ENCODE assay signal across 8 cellular contexts in genomic region chr11:3423138-3423715, GRCh38. TPM values are rescaled to one million over a fixed set of nuclear protein-coding genes. Genes with fewer than 3 reads are reported as not detected.
DNase-seq lines count a peak whose midpoint lies in the region; ATAC-seq and TF ChIP-seq lines count a peak whose summit lies in the region.
"Not testable (repeated sequence)": the region's sequence is repeated elsewhere in the genome, so short reads cannot be mapped to it uniquely, and the experiment has no call there.

No MANE protein-coding gene starts in this region.

- not testable (repeated sequence) for H3K36me3 Mint-ChIP-seq in MCF 10A (ENCODE audit: insufficient read depth, unreplicated experiment); stimulated activated effector memory CD8-positive, alpha-beta T cell treated with anti-CD3 and anti-CD28 coated beads, Interleukin-12 subunit alpha, Interleukin-12 subunit beta, amount 100 ng/mL, for 72 hours

- intact Hi-C loops in MCF 10A (cut with micrococcal nuclease); heart left ventricle (cut with DNase I): not testable (repeated sequence)

- peak overlapping the region; percentile 68 to 89 for H3K9ac ChIP-seq in mucosa of rectum (ENCODE audit: low read depth in 1 of 2, low read length in 2 of 2)

- TF ChIP-seq CTCF in AG10803 (conservative IDR thresholded peaks at IDR 0.05; ENCODE audit: low read length); WI38 (IDR thresholded peaks at IDR 0.05; ENCODE audit: low read depth, low read length); MCF 10A (IDR thresholded peaks at IDR 0.05; ENCODE audit: unreplicated experiment); heart left ventricle (IDR thresholded peaks at IDR 0.05): not testable (repeated sequence)

- 0 to 3% (median 1%) methylated on average over 28 to 45 of the region's 45 CpGs for WGBS in heart left ventricle, 4 donors

- not testable (repeated sequence) for H3K36me3 ChIP-seq in heart left ventricle; mucosa of rectum (ENCODE audit: control insufficient read depth in 2 of 2, insufficient read depth in 2 of 2, low read length in 2 of 2)

- TF ChIP-seq POLR2A in heart left ventricle (IDR thresholded peaks at IDR 0.05): peak in 1 of 2 donors; percentile 37

- peak; percentile 7 for ATAC-seq in GM18870 (IDR thresholded peaks at IDR 0.05; ENCODE audit: unreplicated experiment)
- ATAC-seq in heart left ventricle; stimulated activated effector memory CD8-positive, alpha-beta T cell treated with anti-CD3 and anti-CD28 coated beads, Interleukin-12 subunit alpha, Interleukin-12 subunit beta, amount 100 ng/mL, for 72 hours: not testable (repeated sequence)

- H3K27ac Mint-ChIP-seq in MCF 10A (ENCODE audit: low read depth, unreplicated experiment): peak overlapping the region; percentile 75
- peak overlapping the region; percentile 91 for H3K27ac Mint-ChIP-seq in stimulated activated effector memory CD8-positive, alpha-beta T cell treated with anti-CD3 and anti-CD28 coated beads, Interleukin-12 subunit alpha, Interleukin-12 subunit beta, amount 100 ng/mL, for 72 hours

- H3K27me3 ChIP-seq in heart left ventricle; mucosa of rectum (ENCODE audit: control insufficient read depth in 2 of 2, insufficient read depth in 2 of 2, low read length in 2 of 2): not testable (repeated sequence)

- H3K27ac ChIP-seq in heart left ventricle (peak overlapping the region in 9 of 12 donors; percentile 34 to 81 (median 57)), mucosa of rectum (ENCODE audit: low read depth in 2 of 2, low read length in 2 of 2) (peak overlapping the region; percentile 85 to 87)

- H3K9me3 Mint-ChIP-seq in MCF 10A (ENCODE audit: unreplicated experiment); stimulated activated effector memory CD8-positive, alpha-beta T cell treated with anti-CD3 and anti-CD28 coated beads, Interleukin-12 subunit alpha, Interleukin-12 subunit beta, amount 100 ng/mL, for 72 hours: not testable (repeated sequence)

- H3K4me3 Mint-ChIP-seq in MCF 10A (ENCODE audit: unreplicated experiment): peak overlapping the region; percentile 84
- peak overlapping the region; percentile 84 for H3K4me3 Mint-ChIP-seq in stimulated activated effector memory CD8-positive, alpha-beta T cell treated with anti-CD3 and anti-CD28 coated beads, Interleukin-12 subunit alpha, Interleukin-12 subunit beta, amount 100 ng/mL, for 72 hours

- peaks cover 0 to 19% (median 5%) of the 10 kb centered on the region in 12 donors for H3K4me1 ChIP-seq in heart left ventricle
- not testable (repeated sequence) for H3K4me1 ChIP-seq in mucosa of rectum (ENCODE audit: control insufficient read depth in 2 of 2, insufficient read depth in 2 of 2, low read length in 2 of 2)

- not testable (repeated sequence) for H3K9me3 ChIP-seq in heart left ventricle; mucosa of rectum (ENCODE audit: control insufficient read depth in 2 of 2, low read length in 2 of 2)

- CTCF ChIA-PET in MCF 10A (lab: Yijun Ruan, JAX): not testable (repeated sequence)

- not testable (repeated sequence) for H3K27me3 Mint-ChIP-seq in MCF 10A (ENCODE audit: insufficient read depth, unreplicated experiment)

- H3K4me3 ChIP-seq in AG10803 (ENCODE audit: low read length) (peak overlapping the region; percentile 64), WI38 (ENCODE audit: low read depth, low read length) (peak overlapping the region; percentile 55), heart left ventricle (peak overlapping the region; percentile 29 to 90 (median 69)), mucosa of rectum (ENCODE audit: low read length in 2 of 2) (peak overlapping the region; percentile 72 to 73)

- H3K4me1 Mint-ChIP-seq in MCF 10A (ENCODE audit: insufficient read depth, unreplicated experiment): not testable (repeated sequence)
- H3K4me1 Mint-ChIP-seq in stimulated activated effector memory CD8-positive, alpha-beta T cell treated with anti-CD3 and anti-CD28 coated beads, Interleukin-12 subunit alpha, Interleukin-12 subunit beta, amount 100 ng/mL, for 72 hours: peaks cover 16% of the 10 kb centered on the region

- POLR2A ChIA-PET in MCF 10A (lab: Yijun Ruan, JAX): interaction anchor here (1.7 kb wide), 1 partner anchor 299 kb away, joined by 9 read pairs; no protein-coding TSS in a partner anchor

- not testable (repeated sequence) for DNase-seq in AG10803 (ENCODE audit: low read depth); MCF 10A (ENCODE audit: unreplicated experiment); stimulated activated effector memory CD8-positive, alpha-beta T cell treated with anti-CD3 and anti-CD28 coated beads, Interleukin-12 subunit alpha, Interleukin-12 subunit beta, amount 100 ng/mL, for 72 hours (ENCODE audit: low spot score in 2 of 2)
- DNase-seq in NCI-H1105 treated with DMSO at 0.1 percent for 48 hours (lab: John Stamatoyannopoulos, UW) (peak; percentile 77), heart left ventricle (peak in 1 of 5 donors; percentile 44)

- TSS peak; percentile 59 for BruUV-seq in MCF 10A (replicated peaks; lab: Mats Ljungman, UMichigan)

RNA-seq across cellular contexts. Expression of gene ZNF195, which starts 44.3 kb away (rescaled TPM):
- total RNA-seq in MCF 10A (2022) (29.1 and 42.5 TPM in 2 replicates), heart left ventricle (10 to 100 TPM in 2 of 9 donors, 1 to 10 TPM in 7; 7.4 to 14.9 (median 9.7) TPM)
- 1 to 10 TPM; 5.6 to 8.1 TPM for polyA plus RNA-seq in heart left ventricle
